ENCODE assay signal across 17 cellular contexts in genomic region chr2:29228276-29228675, GRCh38.
DNase-seq lines count a peak whose midpoint lies in the region; ATAC-seq, FAIRE-seq and TF ChIP-seq lines count a peak whose summit lies in the region.
"Had no signal": no experiment of that assay in that cellular context is flagged by ENCODE, and none has a peak within 500 bp of the region (broad histone marks: within the 10 kb centered on the region; RNA-seq: fewer than 3 reads in every experiment).

No MANE protein-coding gene starts in this region.

- peak overlapping the region; percentile 51 for H3K4me2 ChIP-seq in astrocyte (ENCODE audit: low read length)
- H3K4me2 ChIP-seq: KMS-11 had no signal

- peaks cover 3% of the 10 kb centered on the region for H3K4me1 ChIP-seq in astrocyte (ENCODE audit: insufficient read depth, low read length)
- H3K4me1 ChIP-seq: gastroesophageal sphincter had no signal

- H3K36me3 ChIP-seq in astrocyte (ENCODE audit: insufficient read depth, low read length), result no peaks in the 10 kb centered on the region
- H3K36me3 ChIP-seq: gastroesophageal sphincter had no signal

- no peak for FAIRE-seq in astrocyte (lab: Jason Lieb, UNC)

- peaks cover 2% of the 10 kb centered on the region for H3K9me3 Mint-ChIP-seq in astrocyte (ENCODE audit: unreplicated experiment)
- H3K9me3 Mint-ChIP-seq: activated CD4-positive, alpha-beta memory T cell treated with anti-CD3 and anti-CD28 coated beads for 36 hours; neural crest cell had no signal

- in situ Hi-C loops in GM13976 (cut with MboI; ENCODE audit: low sequenced_read_pairs, unreplicated experiment), result no loop called here

- H3K4me3 ChIP-seq in astrocyte (ENCODE audit: insufficient read depth, low read depth, low read length), result no peak overlapping the region
- H3K4me3 ChIP-seq: gastroesophageal sphincter had no signal

- H2AFZ ChIP-seq in astrocyte (ENCODE audit: low read depth, low read length), result no peak overlapping the region

- no peaks in the 10 kb centered on the region for H3K9me3 ChIP-seq in astrocyte (ENCODE audit: insufficient read depth, low read depth, low read length)
- H3K9me3 ChIP-seq: gastroesophageal sphincter had no signal

- peaks cover 53% of the 10 kb centered on the region for H3K27me3 Mint-ChIP-seq in astrocyte (ENCODE audit: low read depth, unreplicated experiment)

- H3K27ac ChIP-seq in astrocyte (ENCODE audit: low read depth, low read length), result no peak overlapping the region
- H3K27ac ChIP-seq: gastroesophageal sphincter, KMS-11 had no signal

- no peaks in the 10 kb centered on the region for H3K36me3 Mint-ChIP-seq in astrocyte (ENCODE audit: low read depth, unreplicated experiment)
- H3K36me3 Mint-ChIP-seq: activated CD4-positive, alpha-beta memory T cell treated with anti-CD3 and anti-CD28 coated beads for 36 hours; CD8-positive, alpha-beta memory T cell had no signal

- no peak for TF ChIP-seq CTCF in astrocyte (IDR thresholded peaks at IDR 0.05; ENCODE audit: insufficient read depth, low read depth, low read length)
- no peak for TF ChIP-seq CTCF in GM13976 (IDR thresholded peaks at IDR 0.05; ENCODE audit: borderline replicate concordance, control extremely low read depth, extremely low read depth, insufficient read depth, missing control alignments)

- no peaks in the 10 kb centered on the region for H4K20me1 ChIP-seq in astrocyte (ENCODE audit: insufficient read depth, low read length)

- DNase-seq in Right ventricle myocardium inferior (ENCODE audit: missing footprints) (peak; percentile 63), left cardiac atrium (no peak), astrocyte (ENCODE audit: low read depth) (peak; percentile 92), kidney tubule cell (ENCODE audit: low spot score) (peak; percentile 17), DMS 273 (lab: John Stamatoyannopoulos, UW; ENCODE audit: unreplicated experiment) (no peak), GM13976 (ENCODE audit: low spot score) (no peak)
- DNase-seq: activated CD4-positive, alpha-beta memory T cell treated with anti-CD3 and anti-CD28 coated beads for 36 hours; CD8-positive, alpha-beta memory T cell; mammary epithelial cell; NCI-H1436; right cardiac atrium; stimulated activated CD4-positive, alpha-beta T cell treated with anti-CD3 and anti-CD28 coated beads, Interleukin-4, amount 100 ng/mL, for 1 hour had no signal

- ATAC-seq in Right ventricle myocardium inferior, result no peak
- ATAC-seq in left cardiac atrium, result no peak
- no peak for ATAC-seq in HG03571 (IDR thresholded peaks at IDR 0.05; ENCODE audit: unreplicated experiment)
- ATAC-seq in GM21786 (IDR thresholded peaks at IDR 0.05; ENCODE audit: unreplicated experiment), result no peak
- ATAC-seq: gastroesophageal sphincter, right cardiac atrium had no signal

- H3K27me3 ChIP-seq in astrocyte (ENCODE audit: insufficient read depth, low read length), result peaks cover 10% of the 10 kb centered on the region

- intact Hi-C loops in Right ventricle myocardium inferior (cut with DNase I), result no loop called here
- intact Hi-C loops in left cardiac atrium (cut with DNase I), result no loop called here

- no peaks in the 10 kb centered on the region for H3K79me2 ChIP-seq in astrocyte (ENCODE audit: insufficient read depth, low read length)

- H3K4me1 Mint-ChIP-seq in astrocyte (ENCODE audit: low read depth, unreplicated experiment), result peaks cover 38% of the 10 kb centered on the region
- H3K4me1 Mint-ChIP-seq: CD8-positive, alpha-beta memory T cell had no signal

- peak overlapping the region; percentile 47 for H3K27ac Mint-ChIP-seq in astrocyte (ENCODE audit: unreplicated experiment)
- H3K27ac Mint-ChIP-seq: activated CD4-positive, alpha-beta memory T cell treated with anti-CD3 and anti-CD28 coated beads for 36 hours; CD8-positive, alpha-beta memory T cell had no signal

- H3K9ac ChIP-seq in astrocyte (ENCODE audit: low read length), result no peak overlapping the region
- H3K9ac ChIP-seq: KMS-11 had no signal

- H3K4me3 Mint-ChIP-seq in astrocyte (ENCODE audit: unreplicated experiment), result no peak overlapping the region
- H3K4me3 Mint-ChIP-seq: activated CD4-positive, alpha-beta memory T cell treated with anti-CD3 and anti-CD28 coated beads for 36 hours; CD8-positive, alpha-beta memory T cell; neural crest cell had no signal

Comparison
In these comparisons a context has a peak if more than half of its experiments do, and no peak if none do; other contexts are left out.
1. DNase-seq: peak in Right ventricle myocardium inferior (single experiment), astrocyte (single experiment) and kidney tubule cell (single experiment); none in left cardiac atrium (single experiment), DMS 273 (single experiment) and GM13976 (single experiment).